In genomic region chr4:47913858-47914218, GRCh38 we compare ENCODE assay signal across 8 cellular contexts. TPM values are rescaled to one million over a fixed set of nuclear protein-coding genes. Genes with fewer than 3 reads are reported as not detected.
A peak's percentile ranks its signal among the peaks of the same experiment; 100 is the strongest.
DNase-seq lines count a peak whose midpoint lies in the region; ATAC-seq and TF ChIP-seq lines count a peak whose summit lies in the region.

No MANE protein-coding gene starts in this region.

- peak overlapping the region; percentile 96 for H3K4me3 Mint-ChIP-seq in activated naive CD4-positive, alpha-beta T cell treated with anti-CD3 and anti-CD28 coated beads, Interleukin-2, amount 50 U/mL, for 24 hours

- POLR2A ChIA-PET in Panc1 (lab: Charles Lee) = no interaction called here

- peak overlapping the region; percentile 82 to 88 for H3K4me3 ChIP-seq in Panc1 (ENCODE audit: low read depth in 2 of 2, low read length in 2 of 2)

- H3K4me1 Mint-ChIP-seq in activated naive CD4-positive, alpha-beta T cell treated with anti-CD3 and anti-CD28 coated beads, Interleukin-2, amount 50 U/mL, for 24 hours = peaks cover 33% of the 10 kb centered on the region

- TF ChIP-seq POLR2A in GM18526 (IDR thresholded peaks at IDR 0.05; ENCODE audit: extremely low read depth, insufficient read length) = peak; percentile 12

- H3K27ac Mint-ChIP-seq in activated naive CD4-positive, alpha-beta T cell treated with anti-CD3 and anti-CD28 coated beads, Interleukin-2, amount 50 U/mL, for 24 hours = peak overlapping the region; percentile 95

- CTCF ChIA-PET in Panc1 (lab: Charles Lee) = interaction anchor here (0.6 kb wide), 1 partner anchor 176 kb away, joined by 4 read pairs; no protein-coding TSS in a partner anchor

- no peaks in the 10 kb centered on the region for H3K9me3 Mint-ChIP-seq in activated naive CD4-positive, alpha-beta T cell treated with anti-CD3 and anti-CD28 coated beads, Interleukin-2, amount 50 U/mL, for 24 hours

- intact Hi-C loops in Panc1 (cut with micrococcal nuclease; ENCODE audit: unreplicated experiment) (no loop called here), left cardiac atrium (cut with DNase I) (loop anchor here in 1 of 2 donors (5.0 kb wide), 1 partner anchor 77 kb away; the partner anchor contains the start of gene CORIN)

- in situ Hi-C loops in Panc1 (cut with HindIII; ENCODE audit: low pct_unique_long_range_greater_than_20kb, low sequenced_read_pairs) = no loop called here

- H3K27ac ChIP-seq in 22Rv1 = peak overlapping the region; percentile 88
- H3K27ac ChIP-seq in Panc1 (ENCODE audit: low read length) = peak overlapping the region; percentile 77

- no peaks in the 10 kb centered on the region for H3K9me3 ChIP-seq in Panc1 (ENCODE audit: control insufficient read depth, insufficient read depth, low read depth, low read length)

- H3K27me3 Mint-ChIP-seq in activated naive CD4-positive, alpha-beta T cell treated with anti-CD3 and anti-CD28 coated beads, Interleukin-2, amount 50 U/mL, for 24 hours = no peaks in the 10 kb centered on the region

- peaks cover 7% of the 10 kb centered on the region for H3K36me3 Mint-ChIP-seq in activated naive CD4-positive, alpha-beta T cell treated with anti-CD3 and anti-CD28 coated beads, Interleukin-2, amount 50 U/mL, for 24 hours

- no TSS peak for BruUV-seq in Panc1 (replicated peaks; lab: Mats Ljungman, UMichigan)

- peaks cover 3% of the 10 kb centered on the region; the same call in 1 of the 2 replicates for H3K4me1 ChIP-seq in Panc1 (ENCODE audit: control insufficient read depth, insufficient read depth, low read length)

- peaks cover 2% of the 10 kb centered on the region for H3K36me3 ChIP-seq in Panc1 (ENCODE audit: control insufficient read depth, insufficient read depth, low read length)

- no peaks in the 10 kb centered on the region for H3K27me3 ChIP-seq in Panc1 (ENCODE audit: control insufficient read depth, insufficient read depth, low read length)

- ATAC-seq in HG03039 (IDR thresholded peaks at IDR 0.05; ENCODE audit: unreplicated experiment) = peak; percentile 17
- ATAC-seq in Panc1 = 0 out of 2 replicates have a peak, but pooled peaks have one; percentile 30
- ATAC-seq in left cardiac atrium = peak; percentile 35 to 63

- DNase-seq in Panc1 (ENCODE audit: low read depth, low spot score) (no peak), left cardiac atrium (peak; percentile 47), putamen (ENCODE audit: low spot score) (peak; percentile 30), dedifferentiated amniotic fluid mesenchymal stem cell (ENCODE audit: extremely low spot score) (no peak)

- TF ChIP-seq CTCF in 22Rv1 (IDR thresholded peaks at IDR 0.05) (no peak; the same call in 1 of the 2 replicates), Panc1 (IDR thresholded peaks at IDR 0.05) (no peak)

RNA-seq across cellular contexts. Expression of gene NFXL1, which starts 0.5 kb away (rescaled TPM):
- total RNA-seq in Panc1 (2021; ENCODE audit: unreplicated experiment) (9.2 TPM), left cardiac atrium (1 to 10 TPM; 4.3 to 8.6 TPM)
- 4.0 TPM for polyA plus RNA-seq in Panc1 (2012; ENCODE audit: insufficient read length)

Comparison
In these comparisons a context has a peak if more than half of its experiments do, and no peak if none do; other contexts are left out.
1. DNase-seq: peak in left cardiac atrium (single experiment) and putamen (single experiment); none in Panc1 (single experiment) and dedifferentiated amniotic fluid mesenchymal stem cell (single experiment).
2. Peak in every context shown above with its lines, with median percentiles within 50 percentile points of each other: ATAC-seq.